In genomic region chr1:204989266-204990058, GRCh38 we compare ENCODE assay signal across 8 cellular contexts. TPM values are rescaled to one million over a fixed set of nuclear protein-coding genes. Genes with fewer than 3 reads are reported as not detected.
DNase-seq lines count a peak whose midpoint lies in the region; ATAC-seq and TF ChIP-seq lines count a peak whose summit lies in the region.

No MANE protein-coding gene starts in this region.

- peak; percentile 92 to 98 (median 94) for ATAC-seq in right lobe of liver
- ATAC-seq in GM19023 (IDR thresholded peaks at IDR 0.05; ENCODE audit: unreplicated experiment) = no peak

- intact Hi-C loops in dorsolateral prefrontal cortex (cut with DNase I) (loop anchor here (1.0 to 10.0 kb wide), 7 partner anchors 71 to 335 kb away; partner anchors contain the start of genes RBBP5 (in 2 of the 2) and NUAK2 (in 1 of the 2)), right lobe of liver (cut with DNase I) (loop anchor here (5.0 kb wide), 1 partner anchor 73 kb away; no protein-coding TSS in a partner anchor)

- no peaks in the 10 kb centered on the region for H3K36me3 ChIP-seq in right lobe of liver

- TF ChIP-seq CTCF in C4-2B (conservative IDR thresholded peaks at IDR 0.05) (peak; percentile 99), dorsolateral prefrontal cortex (IDR thresholded peaks at IDR 0.05 in 54 of 56, conservative IDR thresholded peaks at IDR 0.05 in 2 of 56; ENCODE audit: low read depth in 1 of 56, partially characterized antibody in 56 of 56) (peak; percentile 84 to 99 (median 96)), right lobe of liver (IDR thresholded peaks at IDR 0.05) (peak; percentile 95 to 99 (median 98))

- H3K9me3 Mint-ChIP-seq in activated CD4-positive, alpha-beta T cell treated with anti-CD3 and anti-CD28 coated beads, Interleukin-2, amount 10 ng/mL, durations not matched to agents 7 days and 5 days = no peaks in the 10 kb centered on the region

- no peak overlapping the region for H3K27ac Mint-ChIP-seq in activated CD4-positive, alpha-beta T cell treated with anti-CD3 and anti-CD28 coated beads, Interleukin-2, amount 10 ng/mL, durations not matched to agents 7 days and 5 days

- peaks cover 18% of the 10 kb centered on the region for H3K4me1 Mint-ChIP-seq in activated CD4-positive, alpha-beta T cell treated with anti-CD3 and anti-CD28 coated beads, Interleukin-2, amount 10 ng/mL, durations not matched to agents 7 days and 5 days

- H3K27ac ChIP-seq in C4-2B (no peak overlapping the region), dorsolateral prefrontal cortex (peak overlapping the region; percentile 85 to 100 (median 98)), right lobe of liver (no peak overlapping the region)

- no peaks in the 10 kb centered on the region for H3K27me3 ChIP-seq in dorsolateral prefrontal cortex
- no peaks in the 10 kb centered on the region for H3K27me3 ChIP-seq in right lobe of liver

- H3K9me3 ChIP-seq in right lobe of liver = no peaks in the 10 kb centered on the region

- POLR2A ChIA-PET in HEK293T (lab: Yijun Ruan, JAX) = interaction anchor here (3.0 kb wide), 1 partner anchor 72 kb away, joined by 12 read pairs; no protein-coding TSS in a partner anchor
- POLR2A ChIA-PET in activated CD4-positive, alpha-beta T cell treated with anti-CD3 and anti-CD28 coated beads, Interleukin-2, amount 10 ng/mL, durations not matched to agents 7 days and 5 days (lab: Charles Lee) = interaction anchor here (0.6 kb wide), 1 partner anchor 239 kb away, joined by 3 read pairs; no protein-coding TSS in a partner anchor

- no peak overlapping the region for H3K4me3 Mint-ChIP-seq in activated CD4-positive, alpha-beta T cell treated with anti-CD3 and anti-CD28 coated beads, Interleukin-2, amount 10 ng/mL, durations not matched to agents 7 days and 5 days

- H3K27me3 Mint-ChIP-seq in activated CD4-positive, alpha-beta T cell treated with anti-CD3 and anti-CD28 coated beads, Interleukin-2, amount 10 ng/mL, durations not matched to agents 7 days and 5 days = peaks cover 4% of the 10 kb centered on the region

- no peaks in the 10 kb centered on the region for H3K36me3 Mint-ChIP-seq in activated CD4-positive, alpha-beta T cell treated with anti-CD3 and anti-CD28 coated beads, Interleukin-2, amount 10 ng/mL, durations not matched to agents 7 days and 5 days (ENCODE audit: low read depth)

- H3K4me3 ChIP-seq in dorsolateral prefrontal cortex (peak overlapping the region in 3 of 59 donors; percentile 16 to 31 (median 22)), right lobe of liver (no peak overlapping the region)

- CTCF ChIA-PET in HEK293T (lab: Yijun Ruan, JAX) = interaction anchor here (0.6 to 7.6 kb wide), 21 partner anchors 8 to 283 kb away, joined by 3 to 92 read pairs (median 4); no protein-coding TSS in a partner anchor
- CTCF ChIA-PET in activated CD4-positive, alpha-beta T cell treated with anti-CD3 and anti-CD28 coated beads, Interleukin-2, amount 10 ng/mL, durations not matched to agents 7 days and 5 days (lab: Charles Lee) = interaction anchor here (0.6 to 3.7 kb wide), 18 partner anchors 8 to 273 kb away, joined by 3 to 25 read pairs (median 3); no protein-coding TSS in a partner anchor

- no peak for TF ChIP-seq POLR2A in right lobe of liver (IDR thresholded peaks at IDR 0.05)

- 16% methylated on average over 7 of the region's 16 CpGs for WGBS in right lobe of liver (ENCODE audit: insufficient coverage, low coverage, low lambda C conversion rate, missing lambda C conversion rate)

- H3K4me1 ChIP-seq in right lobe of liver = peaks cover 0 to 27% (median 5%) of the 10 kb centered on the region in 4 donors

- DNase-seq in HEK293T (ENCODE audit: extremely low spot score) (peak; percentile 95), NCI-H460 (ENCODE audit: extremely low read depth, low read depth) (peak; percentile 72), dorsolateral prefrontal cortex (peak; percentile 73 to 89 (median 86)), right lobe of liver (peak; percentile 74 to 86 (median 85))
- DNase-seq in activated CD4-positive, alpha-beta T cell treated with anti-CD3 and anti-CD28 coated beads, Interleukin-2, amount 10 ng/mL, durations not matched to agents 7 days and 5 days = peak; percentile 63
- DNase-seq in stimulated activated CD4-positive, alpha-beta T cell treated with anti-CD3 and anti-CD28 coated beads, TNF-alpha, amount 100 ng/mL, for 4 hours (ENCODE audit: low read depth in 3 of 3) = peak; percentile 10 to 18 (median 15)

TF ChIP-seq in HEK293T, 16 proteins besides CTCF, POLR2A, EP300 and RAD21:
- TF ChIP-seq, protein P1, sequence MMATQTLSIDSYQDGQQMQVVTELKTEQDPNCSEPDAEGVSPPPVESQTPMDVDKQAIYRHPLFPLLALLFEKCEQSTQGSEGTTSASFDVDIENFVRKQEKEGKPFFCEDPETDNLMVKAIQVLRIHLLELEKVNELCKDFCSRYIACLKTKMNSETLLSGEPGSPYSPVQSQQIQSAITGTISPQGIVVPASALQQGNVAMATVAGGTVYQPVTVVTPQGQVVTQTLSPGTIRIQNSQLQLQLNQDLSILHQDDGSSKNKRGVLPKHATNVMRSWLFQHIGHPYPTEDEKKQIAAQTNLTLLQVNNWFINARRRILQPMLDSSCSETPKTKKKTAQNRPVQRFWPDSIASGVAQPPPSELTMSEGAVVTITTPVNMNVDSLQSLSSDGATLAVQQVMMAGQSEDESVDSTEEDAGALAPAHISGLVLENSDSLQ (IDR thresholded peaks at IDR 0.05) = no peak; the same call in 1 of the 2 replicates
- TF ChIP-seq BHLHE40 (IDR thresholded peaks at IDR 0.05; ENCODE audit: borderline replicate concordance) (no peak), L3MBTL2 (conservative IDR thresholded peaks at IDR 0.05) (no peak), ARNT (IDR thresholded peaks at IDR 0.05) (no peak), FOXM1 (IDR thresholded peaks at IDR 0.05; ENCODE audit: borderline replicate concordance) (no peak), ELF4 (IDR thresholded peaks at IDR 0.05) (no peak), SP1 (IDR thresholded peaks at IDR 0.05) (no peak)
TF ChIP-seq in HEK293T: peak in this region for 0.

RNA-seq across cellular contexts. Expression of gene CNTN2, which starts 53.5 kb away (rescaled TPM):
- 0.20 TPM in 1 of 2 replicates, not detected in the other for total RNA-seq in NCI-H460 (2014; rRNA removed; shearing (Covaris generic))
- polyA plus RNA-seq in NCI-H460 (2014; cell fraction: nucleus; rRNA removed) = not detected in 2 replicates
- total RNA-seq in activated CD4-positive, alpha-beta T cell treated with anti-CD3 and anti-CD28 coated beads, Interleukin-2, amount 10 ng/mL, durations not matched to agents 7 days and 5 days = not detected
- total RNA-seq in dorsolateral prefrontal cortex (1,000 to 10,000 TPM in 1 of 120 experiments, 100 to 1,000 TPM in 115, 10 to 100 TPM in 4; 87.4 to 1,120 (median 263) TPM), right lobe of liver (under 1 TPM in 1 of 6 experiments, not detected in 5; 0.49 TPM)

Comparison
In these comparisons a context has a peak if more than half of its experiments do, and no peak if none do; other contexts are left out.
1. H3K27ac ChIP-seq: peak in dorsolateral prefrontal cortex (59 of 59); none in C4-2B (single experiment) and right lobe of liver (0 of 3).
2. DNase-seq: peak in every context shown above with its lines; median percentile 95 in HEK293T; 86 in dorsolateral prefrontal cortex; 85 in right lobe of liver; 72 in NCI-H460; 63 in activated CD4-positive, alpha-beta T cell treated with anti-CD3 and anti-CD28 coated beads, Interleukin-2, amount 10 ng/mL, durations not matched to agents 7 days and 5 days; 15 in stimulated activated CD4-positive, alpha-beta T cell treated with anti-CD3 and anti-CD28 coated beads, TNF-alpha, amount 100 ng/mL, for 4 hours.
3. RNA of gene CNTN2, which starts 53.5 kb away (total RNA-seq): 87.4 to 1,120 TPM in dorsolateral prefrontal cortex; 0.49 TPM in right lobe of liver, 0.20 TPM in NCI-H460 and not detected in activated CD4-positive, alpha-beta T cell treated with anti-CD3 and anti-CD28 coated beads, Interleukin-2, amount 10 ng/mL, durations not matched to agents 7 days and 5 days; every median in the first group is over 10 times any median in the second.
4. Peak in every context shown above with its lines, with median percentiles within 50 percentile points of each other: CTCF ChIP-seq.